ENCODE assay signal across 28 cellular contexts in genomic region chr11:107009190-107009589, GRCh38. TPM values are rescaled to one million over a fixed set of nuclear protein-coding genes. Genes with fewer than 3 reads are reported as not detected.
A peak's percentile ranks its signal among the peaks of the same experiment; 100 is the strongest.
DNase-seq lines count a peak whose midpoint lies in the region; ATAC-seq and TF ChIP-seq lines count a peak whose summit lies in the region.
"Had no signal": no experiment of that assay in that cellular context is flagged by ENCODE, and none has a peak within 500 bp of the region (broad histone marks: within the 10 kb centered on the region; RNA-seq: fewer than 3 reads in every experiment).

No MANE protein-coding gene starts in this region.

- ATAC-seq in SK-N-SH treated with all-trans-retinoic acid at 6 μM for 48 hours (no peak), RWPE2 (ENCODE audit: low read depth) (no peak), aorta (ENCODE audit: low FRiP score) (no peak)

- no peak overlapping the region for H3K27ac ChIP-seq in SK-N-SH (ENCODE audit: low read depth in 2 of 2, low read length in 1 of 2)
- H3K27ac ChIP-seq in RWPE2 (ENCODE audit: poor library complexity, severe bottlenecking) = no peak overlapping the region
- no peak overlapping the region for H3K27ac ChIP-seq in aorta (ENCODE audit: low read depth in 1 of 2, low read length in 2 of 2)
- H3K27ac ChIP-seq: SK-N-MC had no signal

- H3K36me3 ChIP-seq in SK-N-SH (replicated peaks in 1 of 2; ENCODE audit: control insufficient read depth in 1 of 2, insufficient read depth in 2 of 2, low read length in 1 of 2) (no peaks in the 10 kb centered on the region), RWPE2 (ENCODE audit: low read depth) (no peaks in the 10 kb centered on the region), kidney epithelial cell (ENCODE audit: control insufficient read depth, insufficient read depth, low read length) (no peaks in the 10 kb centered on the region), aorta (ENCODE audit: control insufficient read depth in 1 of 2, insufficient read depth in 2 of 2, low read length in 1 of 2) (no peaks in the 10 kb centered on the region)
- H3K36me3 ChIP-seq: MG63 had no signal

- peaks cover 3% of the 10 kb centered on the region for H3K36me3 Mint-ChIP-seq in type B pancreatic cell
- H3K36me3 Mint-ChIP-seq: CD8-positive, alpha-beta memory T cell had no signal

- WGBS in SK-N-SH (ENCODE audit: low lambda C conversion rate) = 63% methylated on average over 1 of the region's 1 CpG
- WGBS in aorta, 2 donors = 96 to 100% methylated on average over 1 of the region's 1 CpG

- no peaks in the 10 kb centered on the region for H3K9me3 ChIP-seq in SK-N-SH
- no peaks in the 10 kb centered on the region for H3K9me3 ChIP-seq in RWPE2 (ENCODE audit: severe bottlenecking)
- no peaks in the 10 kb centered on the region for H3K9me3 ChIP-seq in aorta (ENCODE audit: control insufficient read depth, low read length)
- H3K9me3 ChIP-seq: MG63 had no signal

- POLR2A ChIA-PET in SK-N-SH (lab: Yijun Ruan, JAX) = no interaction called here

- TF ChIP-seq RAD21 in SK-N-SH (IDR thresholded peaks at IDR 0.05; ENCODE audit: low read length) = no peak

- no peak overlapping the region for H3K4me3 ChIP-seq in SK-N-SH (ENCODE audit: low read depth in 2 of 2, low read length in 1 of 2)
- H3K4me3 ChIP-seq in RWPE2 (ENCODE audit: severe bottlenecking) = no peak overlapping the region
- no peak overlapping the region for H3K4me3 ChIP-seq in kidney epithelial cell (ENCODE audit: low read depth, low read length)
- no peak overlapping the region for H3K4me3 ChIP-seq in aorta (ENCODE audit: low read length in 2 of 2)
- H3K4me3 ChIP-seq: MG63, SK-N-MC had no signal

- no peak overlapping the region for H3K27ac Mint-ChIP-seq in type B pancreatic cell
- H3K27ac Mint-ChIP-seq: CD8-positive, alpha-beta memory T cell had no signal

- no peak overlapping the region for H3K4me3 Mint-ChIP-seq in type B pancreatic cell
- H3K4me3 Mint-ChIP-seq: CD8-positive, alpha-beta memory T cell had no signal

- no peaks in the 10 kb centered on the region for H3K27me3 Mint-ChIP-seq in type B pancreatic cell

- no peaks in the 10 kb centered on the region for H4K20me1 ChIP-seq in SK-N-SH (ENCODE audit: insufficient read depth)

- peaks cover 6% of the 10 kb centered on the region for H3F3A ChIP-seq in SK-N-SH (replicated peaks; ENCODE audit: insufficient read depth)

- TF ChIP-seq EP300 in SK-N-SH (IDR thresholded peaks at IDR 0.05; ENCODE audit: borderline replicate concordance in 1 of 2, low read depth in 1 of 2, low read length in 1 of 2) = no peak

- no peaks in the 10 kb centered on the region for H3K79me2 ChIP-seq in SK-N-SH (ENCODE audit: insufficient read depth)

- H2AFZ ChIP-seq in SK-N-SH (ENCODE audit: low read depth) = no peak overlapping the region

- intact Hi-C loops in aorta (cut with DNase I) = no loop called here

- no peak overlapping the region for H3K9ac ChIP-seq in SK-N-SH

- CTCF ChIA-PET in SK-N-SH (lab: Yijun Ruan, JAX) = no interaction called here

- H3K27me3 ChIP-seq in SK-N-SH (ENCODE audit: insufficient read depth) (no peaks in the 10 kb centered on the region), RWPE2 (ENCODE audit: insufficient read depth, poor library complexity, severe bottlenecking) (no peaks in the 10 kb centered on the region), kidney epithelial cell (ENCODE audit: control insufficient read depth, insufficient read depth, low read length) (no peaks in the 10 kb centered on the region), aorta (ENCODE audit: control insufficient read depth in 1 of 2, insufficient read depth in 2 of 2, low read length in 1 of 2) (no peaks in the 10 kb centered on the region)
- H3K27me3 ChIP-seq: MG63 had no signal

- TF ChIP-seq CTCF in SK-N-SH (IDR thresholded peaks at IDR 0.05) (0 out of 2 replicates have a peak, but pooled peaks have one; percentile 14), RWPE2 (IDR thresholded peaks at IDR 0.05; ENCODE audit: poor library complexity, severe bottlenecking) (peak; percentile 8), kidney epithelial cell (IDR thresholded peaks at IDR 0.05; ENCODE audit: insufficient read depth, low read length, poor library complexity, severe bottlenecking) (peak; percentile 1), type B pancreatic cell (conservative IDR thresholded peaks at IDR 0.05) (no peak)

- H3K4me1 ChIP-seq in SK-N-SH (ENCODE audit: control insufficient read depth in 1 of 2, insufficient read depth in 2 of 2, low read depth in 1 of 2, low read length in 1 of 2) (peaks cover 0 to 10% of the 10 kb centered on the region in 2 experiments; a peak in 2 of 4 replicates), RWPE2 (ENCODE audit: insufficient read depth, poor library complexity, severe bottlenecking) (no peaks in the 10 kb centered on the region), aorta (ENCODE audit: control insufficient read depth in 1 of 2, insufficient read depth in 2 of 2, low read length in 2 of 2) (no peaks in the 10 kb centered on the region)

- DNase-seq in SK-N-SH (no peak), RWPE2 (ENCODE audit: low spot score) (no peak), kidney epithelial cell (ENCODE audit: low read depth) (no peak), amygdala (lab: John Stamatoyannopoulos, UW) (no peak), aorta (no peak), type B pancreatic cell (ENCODE audit: extremely low spot score, unreplicated experiment) (no peak), SKM-1 (lab: John Stamatoyannopoulos, UW; ENCODE audit: unreplicated experiment) (no peak)
- DNase-seq: 8988T; AML-193; C1 segment of cervical spinal cord; Calu3; CD8-positive, alpha-beta memory T cell; DMS153; GOT3; HCEC 1CT; Karpas-422; MG63; NCI-H1436; NCI-H187 treated with DMSO at 0.1 percent for 48 hours; NCI-H2107; NCI-H2227 treated with DMSO at 0.1 percent for 48 hours; NCI-H510A; NK-92 treated with Interleukin-12 subunit alpha and Interleukin-12 subunit beta, amount 100 ng/mL, for 24 hours; RPMI8226; SHP77 treated with DMSO at 0.1 percent for 48 hours; T-helper 1 cell had no signal

- H3K4me1 Mint-ChIP-seq in type B pancreatic cell (ENCODE audit: unreplicated experiment) = no peaks in the 10 kb centered on the region
- H3K4me1 Mint-ChIP-seq: CD8-positive, alpha-beta memory T cell had no signal

- no peak overlapping the region for H3K4me2 ChIP-seq in SK-N-SH

- H3K9me3 Mint-ChIP-seq in type B pancreatic cell = no peaks in the 10 kb centered on the region

- H3K9me2 ChIP-seq in SK-N-SH = no peaks in the 10 kb centered on the region

TF ChIP-seq in SK-N-SH, 30 proteins besides CTCF, POLR2A, EP300 and RAD21 (continues in another document):
- TF ChIP-seq, protein P1, sequence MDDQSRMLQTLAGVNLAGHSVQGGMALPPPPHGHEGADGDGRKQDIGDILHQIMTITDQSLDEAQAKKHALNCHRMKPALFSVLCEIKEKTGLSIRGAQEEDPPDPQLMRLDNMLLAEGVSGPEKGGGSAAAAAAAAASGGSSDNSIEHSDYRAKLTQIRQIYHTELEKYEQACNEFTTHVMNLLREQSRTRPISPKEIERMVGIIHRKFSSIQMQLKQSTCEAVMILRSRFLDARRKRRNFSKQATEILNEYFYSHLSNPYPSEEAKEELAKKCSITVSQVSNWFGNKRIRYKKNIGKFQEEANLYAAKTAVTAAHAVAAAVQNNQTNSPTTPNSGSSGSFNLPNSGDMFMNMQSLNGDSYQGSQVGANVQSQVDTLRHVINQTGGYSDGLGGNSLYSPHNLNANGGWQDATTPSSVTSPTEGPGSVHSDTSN (IDR thresholded peaks at IDR 0.05) = no peak
- no peak for TF ChIP-seq YY1 (IDR thresholded peaks at IDR 0.05; ENCODE audit: low read depth)

TF ChIP-seq in SK-N-SH treated with all-trans-retinoic acid at 6 μM for 48 hours, 23 proteins besides CTCF, POLR2A, EP300 and RAD21 (continues in another document):
- TF ChIP-seq ZNF565 (CRISPR knock-in tag; conservative IDR thresholded peaks at IDR 0.05; ENCODE audit: low read depth) = no peak
- no peak for TF ChIP-seq RARB (CRISPR knock-in tag; IDR thresholded peaks at IDR 0.05)
- no peak for TF ChIP-seq CSRNP3 (CRISPR knock-in tag; IDR thresholded peaks at IDR 0.05)
- TF ChIP-seq, protein P2, sequence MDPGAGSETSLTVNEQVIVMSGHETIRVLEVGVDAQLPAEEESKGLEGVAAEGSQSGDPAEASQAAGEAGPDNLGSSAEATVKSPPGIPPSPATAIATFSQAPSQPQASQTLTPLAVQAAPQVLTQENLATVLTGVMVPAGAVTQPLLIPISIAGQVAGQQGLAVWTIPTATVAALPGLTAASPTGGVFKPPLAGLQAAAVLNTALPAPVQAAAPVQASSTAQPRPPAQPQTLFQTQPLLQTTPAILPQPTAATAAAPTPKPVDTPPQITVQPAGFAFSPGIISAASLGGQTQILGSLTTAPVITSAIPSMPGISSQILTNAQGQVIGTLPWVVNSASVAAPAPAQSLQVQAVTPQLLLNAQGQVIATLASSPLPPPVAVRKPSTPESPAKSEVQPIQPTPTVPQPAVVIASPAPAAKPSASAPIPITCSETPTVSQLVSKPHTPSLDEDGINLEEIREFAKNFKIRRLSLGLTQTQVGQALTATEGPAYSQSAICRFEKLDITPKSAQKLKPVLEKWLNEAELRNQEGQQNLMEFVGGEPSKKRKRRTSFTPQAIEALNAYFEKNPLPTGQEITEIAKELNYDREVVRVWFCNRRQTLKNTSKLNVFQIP (CRISPR knock-in tag; IDR thresholded peaks at IDR 0.05; ENCODE audit: borderline replicate concordance, low read depth) = no peak

RNA-seq across cellular contexts. Expression of gene GUCY1A2, which starts 9.1 kb away (rescaled TPM):
- 0.26 and 0.44 TPM in 2 replicates for polyA plus RNA-seq in SK-N-SH (2012; rRNA removed)
- polyA plus RNA-seq in SK-N-SH (2012; cell fraction: cytosol; rRNA removed) = 0.58 and 0.71 TPM in 2 replicates
- polyA plus RNA-seq in SK-N-SH (2012; cell fraction: nucleus; rRNA removed) = 0.32 and 0.95 TPM in 2 replicates
- 1.6 and 2.0 TPM in 2 replicates for total RNA-seq in kidney epithelial cell
- total RNA-seq in aorta = 10 to 100 TPM in 1 of 2 donors, 1 to 10 TPM in 1; 7.5 to 37.9 TPM
- 1 to 10 TPM in 1 of 2 donors, under 1 TPM in 1; 0.75 to 1.2 TPM for polyA plus RNA-seq in aorta
- 12.2 and 13.2 TPM in 2 replicates for total RNA-seq in type B pancreatic cell (ENCODE audit: low replicate concordance)
- total RNA-seq: Calu3; CD8-positive, alpha-beta memory T cell had no signal
- polyA plus RNA-seq: CD8-positive, alpha-beta memory T cell had no signal
